ENCODE assay signal across 35 cellular contexts in the genomic region with DNA sequence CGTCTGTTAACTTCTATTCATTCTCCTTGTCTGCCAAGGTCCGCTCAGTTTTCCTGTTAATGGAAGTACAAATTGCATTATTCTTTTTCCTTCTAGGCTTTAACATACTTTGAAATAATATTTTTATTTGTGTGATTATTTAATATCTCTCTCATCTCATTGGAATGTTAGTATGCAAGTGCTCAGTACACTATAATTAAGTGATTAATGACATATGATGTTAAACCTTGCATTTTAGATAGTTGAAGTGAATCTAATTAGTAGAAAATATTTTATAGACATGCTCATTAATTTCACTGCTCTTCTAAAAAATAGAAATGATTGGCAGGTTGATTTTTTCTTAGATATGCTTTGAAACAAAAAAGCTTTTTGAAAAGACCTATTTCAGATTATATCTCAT.
"Had no signal": no experiment of that assay in that cellular context is flagged by ENCODE, and none has a peak within 500 bp of the region (broad histone marks: within the 10 kb centered on the region; RNA-seq: fewer than 3 reads in every experiment).

No MANE protein-coding gene starts in this region.

- H3K9ac ChIP-seq: KMS-11 had no signal

- H3K36me3 ChIP-seq: MG63 had no signal

- H3K4me2 ChIP-seq: KMS-11 had no signal

- H3K27me3 ChIP-seq: MG63 had no signal

- H3K27ac ChIP-seq: KMS-11 had no signal

- DNase-seq: Karpas-422, Kasumi-1, KG1, MG63, MM.1S, MV-4-11, NCI-H1048, NCI-H1092, NCI-H1092 treated with DMSO at 0.1 percent for 48 hours, NCI-H1105, NCI-H1105 treated with DMSO at 0.1 percent for 48 hours, NCI-H1417, NCI-H1417 treated with DMSO at 0.1 percent for 48 hours, NCI-H1436, NCI-H1436 treated with DMSO at 0.1 percent for 48 hours, NCI-H146, NCI-H1694, NCI-H1694 treated with DMSO at 0.1 percent for 48 hours, NCI-H187, NCI-H187 treated with DMSO at 0.1 percent for 48 hours, NCI-H1930, NCI-H2029, NCI-H2029 treated with DMSO at 0.1 percent for 48 hours, NCI-H2081, NCI-H2081 treated with DMSO at 0.1 percent for 48 hours, NCI-H2107, NCI-H2171, NCI-H2171 treated with DMSO at 0.1 percent for 48 hours, NCI-H2227 treated with DMSO at 0.1 percent for 48 hours, NCI-H226, NCI-H345, NCI-H446, NCI-H446 treated with DMSO at 0.1 percent for 48 hours, NCI-H510A had no signal

- H3K9me3 ChIP-seq: MG63 had no signal

- H3K4me3 ChIP-seq: MG63 had no signal
